ENCODE assay signal across 8 cellular contexts in the genomic region with DNA sequence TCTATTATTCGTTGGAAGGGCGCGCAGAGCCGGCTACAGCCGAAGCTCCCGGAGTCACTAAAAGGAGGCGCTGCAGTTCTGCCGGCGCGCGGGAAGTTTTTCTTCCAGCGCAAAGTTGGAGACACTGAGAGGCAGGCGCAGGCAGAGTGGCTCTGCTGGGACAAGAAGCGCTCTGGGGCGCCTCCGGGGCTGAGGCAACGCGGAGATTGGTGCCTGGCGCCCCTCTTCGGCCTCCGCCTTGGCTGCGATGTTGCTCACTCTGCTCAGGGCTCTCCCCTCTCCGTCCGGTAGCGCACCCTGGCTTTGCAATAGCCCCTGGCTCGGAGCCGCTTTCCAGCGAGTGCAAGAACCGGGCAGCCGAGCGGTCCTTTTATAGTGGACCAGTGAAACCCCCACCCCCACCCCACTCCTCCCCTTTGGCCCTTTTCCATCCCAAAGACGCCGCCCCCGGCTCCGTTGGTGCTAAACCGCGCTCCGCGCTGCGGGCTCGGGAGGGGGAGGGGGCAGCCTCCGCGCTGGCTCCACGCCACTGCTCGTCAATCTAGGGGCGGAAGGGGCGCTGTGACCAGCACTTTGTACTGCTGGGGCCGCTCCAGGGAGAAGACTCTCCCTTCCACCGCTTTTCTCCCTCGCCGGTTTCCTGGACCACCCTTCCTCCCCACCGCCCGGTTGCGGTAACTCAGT. TPM values are rescaled to one million over a fixed set of nuclear protein-coding genes. Genes with fewer than 3 reads are reported as not detected.
DNase-seq lines count a peak whose midpoint lies in the region; FAIRE-seq lines count a peak whose summit lies in the region.

A gene (minus strand): TSS at position 344 of the 684 bp plus-strand sequence. CDS start 455 bp downstream, outside the sequence.

- DNase-seq in NCI-H2171 (lab: John Stamatoyannopoulos, UW) (peak; percentile 24), amygdala (lab: John Stamatoyannopoulos, UW) (peak; percentile 59 to 97 (median 92)), cardiac septum (ENCODE audit: low spot score) (peak; percentile 94), nucleus accumbens (lab: John Stamatoyannopoulos, UW) (peak in 55 of 56 donors; percentile 39 to 99 (median 91)), SW480 (ENCODE audit: low spot score) (no peak), KG1 (lab: John Stamatoyannopoulos, UW) (no peak), activated gamma-delta T cell (lab: John Stamatoyannopoulos, UW) (no peak)

- intact Hi-C loops in cardiac septum (cut with DNase I) = loop anchor here (2.0 to 10.0 kb wide), 6 partner anchors 74 to 1902 kb away; no protein-coding TSS in a partner anchor

- FAIRE-seq in G401.6 (lab: Jason Lieb, UNC) = peak; percentile 73

RNA-seq across cellular contexts. Expression of the gene that starts here (rescaled TPM):
- total RNA-seq in cardiac septum = 92.5 TPM

Comparison
In these comparisons a context has a peak if more than half of its experiments do, and no peak if none do; other contexts are left out.
1. DNase-seq: peak in NCI-H2171 (single experiment), amygdala (56 of 56), cardiac septum (single experiment) and nucleus accumbens (55 of 56); none in SW480 (single experiment), KG1 (single experiment) and activated gamma-delta T cell (single experiment).